Comparison of ENCODE assay signal across 8 cellular contexts in the genomic region with DNA sequence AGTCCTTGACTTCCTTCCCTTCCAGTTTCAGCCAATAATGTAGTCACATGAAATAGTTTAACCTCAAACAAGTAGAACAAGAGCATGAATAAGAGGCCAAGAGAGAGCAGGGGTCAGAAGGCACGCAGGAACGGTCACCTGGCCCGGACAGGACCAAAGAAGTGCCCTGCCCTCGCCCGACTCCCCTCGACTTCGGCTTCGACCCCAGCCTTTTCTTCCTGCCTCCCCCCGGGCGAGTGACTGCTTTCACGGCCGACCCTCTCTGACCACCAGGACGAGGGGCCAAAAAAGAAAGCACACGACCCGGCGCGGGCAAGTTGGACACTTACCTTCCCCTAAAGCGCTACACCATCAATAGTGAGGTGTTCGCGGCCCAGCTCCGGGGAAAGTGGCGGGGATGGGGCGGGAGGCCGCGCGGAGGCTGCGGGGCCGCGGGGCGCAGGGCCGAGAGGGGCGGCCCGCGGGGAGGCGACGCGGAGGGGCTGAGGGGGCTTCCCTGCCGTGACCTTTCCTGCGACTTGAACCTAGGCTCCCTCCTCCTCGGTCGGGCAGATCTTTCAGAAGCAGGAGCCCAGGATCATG. TPM values are rescaled to one million over a fixed set of nuclear protein-coding genes. Genes with fewer than 3 reads are reported as not detected.
DNase-seq lines count a peak whose midpoint lies in the region; ATAC-seq and TF ChIP-seq lines count a peak whose summit lies in the region.

No MANE protein-coding gene starts in this region.

- H3K4me1 ChIP-seq in ES-I3 (ENCODE audit: insufficient read depth, low read length) (peaks cover 25% of the 10 kb centered on the region), spleen (peaks cover 17 to 78% (median 60%) of the 10 kb centered on the region in 6 donors)

- peak overlapping the region; percentile 97 to 100 (median 99) for H3K27ac Mint-ChIP-seq in brain

- peak overlapping the region; percentile 64 to 81 (median 74) for H3K4me3 ChIP-seq in spleen

- TF ChIP-seq POLR2A in spleen (IDR thresholded peaks at IDR 0.05): no peak

- DNase-seq in HCEC 1CT: peak; percentile 34
- DNase-seq in islet precursor cell: peak; percentile 63
- DNase-seq in spleen: peak; percentile 86

- no peaks in the 10 kb centered on the region for H3K27me3 ChIP-seq in spleen (replicated peaks in 1 of 7)

- ATAC-seq in SK-N-SH treated with all-trans-retinoic acid at 6 μM for 48 hours (peak; percentile 26), GM19328 (IDR thresholded peaks at IDR 0.05; ENCODE audit: unreplicated experiment) (no peak), GM21786 (IDR thresholded peaks at IDR 0.05; ENCODE audit: unreplicated experiment) (no peak)

- H3K36me3 ChIP-seq in ES-I3 (ENCODE audit: insufficient read depth, low read length) (no peaks in the 10 kb centered on the region), spleen (no peaks in the 10 kb centered on the region)

- no peaks in the 10 kb centered on the region for H3K9me3 Mint-ChIP-seq in brain

- no peak for TF ChIP-seq CTCF in brain (conservative IDR thresholded peaks at IDR 0.05)
- no peak for TF ChIP-seq CTCF in spleen (IDR thresholded peaks at IDR 0.05 in 8 of 11, conservative IDR thresholded peaks at IDR 0.05 in 3 of 11)

- 0 to 1% (median 1%) methylated on average over 39 to 41 of the region's 41 CpGs for WGBS in spleen, 5 donors

- intact Hi-C loops in spleen (cut with DNase I; ENCODE audit: low total_unique reads): no loop called here

- peak overlapping the region; percentile 92 to 100 (median 98) for H3K4me3 Mint-ChIP-seq in brain

- H3K9me3 ChIP-seq in ES-I3 (ENCODE audit: control insufficient read depth, insufficient read depth, low read length) (no peaks in the 10 kb centered on the region), spleen (no peaks in the 10 kb centered on the region)

- H3K36me3 Mint-ChIP-seq in brain: no peaks in the 10 kb centered on the region

- H3K27ac ChIP-seq in spleen: peak overlapping the region; percentile 93 to 99 (median 96)

- peaks cover 61% of the 10 kb centered on the region for H3K4me1 Mint-ChIP-seq in brain

- H3K9ac ChIP-seq in ES-I3 (ENCODE audit: low read depth, low read length): peak overlapping the region; percentile 94

- H3K27me3 Mint-ChIP-seq in brain: peaks cover 17% of the 10 kb centered on the region

TF ChIP-seq in SK-N-SH treated with all-trans-retinoic acid at 6 μM for 48 hours, 23 proteins besides CTCF, POLR2A, EP300 and RAD21:
- TF ChIP-seq RARB (CRISPR knock-in tag; IDR thresholded peaks at IDR 0.05) (no peak), ARNTL (CRISPR knock-in tag; IDR thresholded peaks at IDR 0.05; ENCODE audit: borderline replicate concordance, low read depth) (no peak), TCF4 (CRISPR knock-in tag; IDR thresholded peaks at IDR 0.05; ENCODE audit: borderline replicate concordance) (no peak), OSR1 (CRISPR knock-in tag; IDR thresholded peaks at IDR 0.05) (no peak), PPARA (CRISPR knock-in tag; IDR thresholded peaks at IDR 0.05; ENCODE audit: borderline replicate concordance) (no peak), ZC3H10 (CRISPR knock-in tag; IDR thresholded peaks at IDR 0.05) (no peak), ESRRG (CRISPR knock-in tag; IDR thresholded peaks at IDR 0.05) (no peak), BACH2 (CRISPR knock-in tag; IDR thresholded peaks at IDR 0.05; ENCODE audit: borderline replicate concordance) (no peak), ISL1 (CRISPR knock-in tag; IDR thresholded peaks at IDR 0.05) (no peak), ZNF70 (CRISPR knock-in tag; IDR thresholded peaks at IDR 0.05) (no peak)
- TF ChIP-seq, protein P1, sequence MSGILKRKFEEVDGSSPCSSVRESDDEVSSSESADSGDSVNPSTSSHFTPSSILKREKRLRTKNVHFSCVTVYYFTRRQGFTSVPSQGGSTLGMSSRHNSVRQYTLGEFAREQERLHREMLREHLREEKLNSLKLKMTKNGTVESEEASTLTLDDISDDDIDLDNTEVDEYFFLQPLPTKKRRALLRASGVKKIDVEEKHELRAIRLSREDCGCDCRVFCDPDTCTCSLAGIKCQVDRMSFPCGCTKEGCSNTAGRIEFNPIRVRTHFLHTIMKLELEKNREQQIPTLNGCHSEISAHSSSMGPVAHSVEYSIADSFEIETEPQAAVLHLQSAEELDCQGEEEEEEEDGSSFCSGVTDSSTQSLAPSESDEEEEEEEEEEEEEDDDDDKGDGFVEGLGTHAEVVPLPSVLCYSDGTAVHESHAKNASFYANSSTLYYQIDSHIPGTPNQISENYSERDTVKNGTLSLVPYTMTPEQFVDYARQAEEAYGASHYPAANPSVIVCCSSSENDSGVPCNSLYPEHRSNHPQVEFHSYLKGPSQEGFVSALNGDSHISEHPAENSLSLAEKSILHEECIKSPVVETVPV (CRISPR knock-in tag; IDR thresholded peaks at IDR 0.05): no peak
- TF ChIP-seq, protein P2, sequence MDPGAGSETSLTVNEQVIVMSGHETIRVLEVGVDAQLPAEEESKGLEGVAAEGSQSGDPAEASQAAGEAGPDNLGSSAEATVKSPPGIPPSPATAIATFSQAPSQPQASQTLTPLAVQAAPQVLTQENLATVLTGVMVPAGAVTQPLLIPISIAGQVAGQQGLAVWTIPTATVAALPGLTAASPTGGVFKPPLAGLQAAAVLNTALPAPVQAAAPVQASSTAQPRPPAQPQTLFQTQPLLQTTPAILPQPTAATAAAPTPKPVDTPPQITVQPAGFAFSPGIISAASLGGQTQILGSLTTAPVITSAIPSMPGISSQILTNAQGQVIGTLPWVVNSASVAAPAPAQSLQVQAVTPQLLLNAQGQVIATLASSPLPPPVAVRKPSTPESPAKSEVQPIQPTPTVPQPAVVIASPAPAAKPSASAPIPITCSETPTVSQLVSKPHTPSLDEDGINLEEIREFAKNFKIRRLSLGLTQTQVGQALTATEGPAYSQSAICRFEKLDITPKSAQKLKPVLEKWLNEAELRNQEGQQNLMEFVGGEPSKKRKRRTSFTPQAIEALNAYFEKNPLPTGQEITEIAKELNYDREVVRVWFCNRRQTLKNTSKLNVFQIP (CRISPR knock-in tag; IDR thresholded peaks at IDR 0.05; ENCODE audit: borderline replicate concordance, low read depth): no peak
- TF ChIP-seq, protein P3, sequence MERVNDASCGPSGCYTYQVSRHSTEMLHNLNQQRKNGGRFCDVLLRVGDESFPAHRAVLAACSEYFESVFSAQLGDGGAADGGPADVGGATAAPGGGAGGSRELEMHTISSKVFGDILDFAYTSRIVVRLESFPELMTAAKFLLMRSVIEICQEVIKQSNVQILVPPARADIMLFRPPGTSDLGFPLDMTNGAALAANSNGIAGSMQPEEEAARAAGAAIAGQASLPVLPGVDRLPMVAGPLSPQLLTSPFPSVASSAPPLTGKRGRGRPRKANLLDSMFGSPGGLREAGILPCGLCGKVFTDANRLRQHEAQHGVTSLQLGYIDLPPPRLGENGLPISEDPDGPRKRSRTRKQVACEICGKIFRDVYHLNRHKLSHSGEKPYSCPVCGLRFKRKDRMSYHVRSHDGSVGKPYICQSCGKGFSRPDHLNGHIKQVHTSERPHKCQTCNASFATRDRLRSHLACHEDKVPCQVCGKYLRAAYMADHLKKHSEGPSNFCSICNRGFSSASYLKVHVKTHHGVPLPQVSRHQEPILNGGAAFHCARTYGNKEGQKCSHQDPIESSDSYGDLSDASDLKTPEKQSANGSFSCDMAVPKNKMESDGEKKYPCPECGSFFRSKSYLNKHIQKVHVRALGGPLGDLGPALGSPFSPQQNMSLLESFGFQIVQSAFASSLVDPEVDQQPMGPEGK (CRISPR knock-in tag; IDR thresholded peaks at IDR 0.05; ENCODE audit: borderline replicate concordance): no peak
TF ChIP-seq in SK-N-SH treated with all-trans-retinoic acid at 6 μM for 48 hours: peak in this region for 0.

RNA-seq across cellular contexts. Expression of a gene that starts 0.5 kb away (rescaled TPM):
- polyA plus RNA-seq in brain (ENCODE audit: insufficient read depth, low read depth, low replicate concordance) (103 TPM), spleen (10 to 100 TPM; 10.3 to 28.4 (median 16.2) TPM)
- total RNA-seq in spleen: 100 to 1,000 TPM in 6 of 7 donors, 10 to 100 TPM in 1; 86.8 to 149 (median 130) TPM

Comparison
In these comparisons a context has a peak if more than half of its experiments do, and no peak if none do; other contexts are left out.
1. DNase-seq: peak in every context shown above with its lines; median percentile 86 in spleen; 63 in islet precursor cell; 34 in HCEC 1CT.